Comparison of ENCODE assay signal across 1 cellular context in genomic region chr3:159583662-159584061, GRCh38.
TF ChIP-seq lines count a peak whose summit lies in the region.

No MANE protein-coding gene starts in this region.

TF ChIP-seq in IMR-90, 13 proteins besides CTCF, POLR2A, EP300 and RAD21:
- TF ChIP-seq MAFK (IDR thresholded peaks at IDR 0.05; ENCODE audit: low read depth, low read length), result no peak
- TF ChIP-seq CHD1 (IDR thresholded peaks at IDR 0.05; ENCODE audit: low read depth, low read length), result no peak
- no peak for TF ChIP-seq CEBPB (IDR thresholded peaks at IDR 0.05; ENCODE audit: low read depth, low read length)
- no peak for TF ChIP-seq RFX5 (IDR thresholded peaks at IDR 0.05; ENCODE audit: low read depth, low read length)
- TF ChIP-seq MAZ (IDR thresholded peaks at IDR 0.05; ENCODE audit: borderline replicate concordance, low read depth, low read length), result no peak
- TF ChIP-seq, protein P1, sequence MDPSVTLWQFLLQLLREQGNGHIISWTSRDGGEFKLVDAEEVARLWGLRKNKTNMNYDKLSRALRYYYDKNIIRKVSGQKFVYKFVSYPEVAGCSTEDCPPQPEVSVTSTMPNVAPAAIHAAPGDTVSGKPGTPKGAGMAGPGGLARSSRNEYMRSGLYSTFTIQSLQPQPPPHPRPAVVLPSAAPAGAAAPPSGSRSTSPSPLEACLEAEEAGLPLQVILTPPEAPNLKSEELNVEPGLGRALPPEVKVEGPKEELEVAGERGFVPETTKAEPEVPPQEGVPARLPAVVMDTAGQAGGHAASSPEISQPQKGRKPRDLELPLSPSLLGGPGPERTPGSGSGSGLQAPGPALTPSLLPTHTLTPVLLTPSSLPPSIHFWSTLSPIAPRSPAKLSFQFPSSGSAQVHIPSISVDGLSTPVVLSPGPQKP (IDR thresholded peaks at IDR 0.05; ENCODE audit: borderline replicate concordance, low read depth, low read length), result no peak
- no peak for TF ChIP-seq BHLHE40 (IDR thresholded peaks at IDR 0.05; ENCODE audit: low read depth, low read length)
- TF ChIP-seq FOS (IDR thresholded peaks at IDR 0.05; ENCODE audit: low read depth, low read length), result no peak
